31 cellular contexts compared by ENCODE assay signal in the genomic region with DNA sequence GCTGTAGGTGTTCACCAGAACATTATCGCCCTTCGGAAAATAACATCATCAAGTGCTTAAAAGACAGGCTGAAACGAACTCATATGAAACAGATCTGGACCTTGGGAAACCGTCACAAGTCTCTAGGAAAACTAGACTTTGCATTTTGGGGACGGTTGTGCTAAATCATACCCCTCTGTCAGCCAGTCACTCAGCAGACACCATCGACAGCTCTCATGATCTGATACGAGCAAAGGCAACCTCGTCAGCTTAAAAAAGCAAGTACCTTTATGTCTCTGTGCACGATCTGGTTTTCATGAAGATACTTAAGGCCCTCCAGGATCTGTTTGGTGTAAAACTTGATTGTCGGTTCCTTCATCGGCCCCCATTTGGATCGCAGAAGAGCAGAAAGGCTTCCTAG.
"Had no signal": no experiment of that assay in that cellular context is flagged by ENCODE, and none has a peak within 500 bp of the region (broad histone marks: within the 10 kb centered on the region; RNA-seq: fewer than 3 reads in every experiment).

No MANE protein-coding gene starts in this region.

- ATAC-seq: activated naive CD4-positive, alpha-beta T cell treated with anti-CD3 and anti-CD28 coated beads, Interleukin-2, amount 50 U/mL, for 72 hours; activated naive CD8-positive, alpha-beta T cell treated with anti-CD3 and anti-CD28 coated beads, Interleukin-2, amount 50 U/mL, for 24 hours; activated T-cell treated with anti-CD3 and anti-CD28 coated beads, Interleukin-2, amount 50 U/mL, for 4 hours; activated T-cell treated with anti-CD3 and anti-CD28 coated beads, Interleukin-2, amount 50 U/mL, for 72 hours; activated T-helper 17 cell treated with anti-CD3 and anti-CD28 coated beads, Interleukin-2, amount 50 U/mL, for 72 hours; body of pancreas had no signal

- H3K27me3 ChIP-seq: adrenal gland, ascending aorta, body of pancreas, brain microvascular endothelial cell, cardiac muscle cell had no signal

- H3K4me1 ChIP-seq: adrenal gland, ascending aorta, body of pancreas, breast epithelium had no signal

- H3K9me3 ChIP-seq: adrenal gland, ascending aorta, body of pancreas, breast epithelium had no signal

- H3K4me3 ChIP-seq: adrenal gland, ascending aorta, body of pancreas, breast epithelium, cardiac muscle cell had no signal

- H3K27ac ChIP-seq: adrenal gland, ascending aorta, body of pancreas, brain microvascular endothelial cell, breast epithelium, cardiac muscle cell had no signal

- H3K36me3 ChIP-seq: adrenal gland, ascending aorta, brain microvascular endothelial cell, breast epithelium, cardiac muscle cell had no signal

- DNase-seq: activated effector memory CD4-positive, alpha-beta T cell treated with anti-CD3 and anti-CD28 coated beads, Interleukin-2, amount 50 U/mL, for 16 hours; activated effector memory CD4-positive, alpha-beta T cell treated with Interleukin-2 at 50 U/mL for 16 hours; activated gamma-delta T cell; activated gamma-delta T cell treated with Interleukin-2 at 50 U/mL for 16 hours; activated naive CD4-positive, alpha-beta T cell; activated naive CD4-positive, alpha-beta T cell treated with anti-CD3 and anti-CD28 coated beads for 36 hours; activated naive CD4-positive, alpha-beta T cell treated with anti-CD3 and anti-CD28 coated beads, Interleukin-2, amount 10 ng/mL, durations not matched to agents 7 days and 5 days; activated naive CD4-positive, alpha-beta T cell treated with anti-CD3 and anti-CD28 coated beads, Interleukin-2, amount 50 U/mL, for 16 hours; activated naive CD4-positive, alpha-beta T cell treated with Interleukin-2 at 50 U/mL for 16 hours; activated naive CD8-positive, alpha-beta T cell treated with anti-CD3 and anti-CD28 coated beads for 36 hours; activated naive CD8-positive, alpha-beta T cell treated with anti-CD3 and anti-CD28 coated beads, Interleukin-2, amount 10 ng/mL, durations not matched to agents 7 days and 5 days; activated naive CD8-positive, alpha-beta T cell treated with anti-CD3 and anti-CD28 coated beads, Interleukin-2, amount 50 U/mL, for 24 hours; activated T-cell treated with anti-CD3 and anti-CD28 coated beads, Interleukin-2, amount 50 U/mL, for 24 hours; activated T-cell treated with anti-CD3 and anti-CD28 coated beads, Interleukin-2, amount 50 U/mL, for 4 hours; activated T-cell treated with anti-CD3 and anti-CD28 coated beads, Interleukin-2, amount 50 U/mL, for 48 hours; activated T-cell treated with anti-CD3 and anti-CD28 coated beads, Interleukin-2, amount 50 U/mL, for 72 hours; adrenal gland; amniotic stem cell; amygdala; anterior cingulate cortex; aorta; body of pancreas; brain microvascular endothelial cell; caudate nucleus; central memory CD4-positive, alpha-beta T cell; cerebellar nuclear complex had no signal
